ENCODE assay signal across 9 cellular contexts in the genomic region with DNA sequence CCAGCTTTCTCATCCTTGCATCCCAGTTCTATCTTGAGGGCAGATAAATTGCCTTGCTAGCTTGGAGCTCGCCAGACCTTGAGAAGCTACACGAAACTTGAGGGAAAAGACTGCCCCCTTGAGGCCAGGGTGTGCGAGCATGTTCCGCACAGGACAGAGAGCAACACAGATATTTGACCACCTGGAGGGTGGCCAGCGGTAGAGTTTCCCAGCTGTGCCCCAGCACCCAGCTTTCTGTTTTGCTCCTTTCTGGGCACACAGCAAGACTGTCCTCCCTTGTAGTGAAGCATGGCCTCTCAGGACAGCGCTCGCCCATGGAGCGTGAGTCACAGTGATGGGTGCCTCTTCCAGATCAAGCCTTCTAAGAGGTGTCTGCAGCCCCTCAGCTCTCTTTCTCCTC. TPM values are rescaled to one million over a fixed set of nuclear protein-coding genes. Genes with fewer than 3 reads are reported as not detected.
DNase-seq lines count a peak whose midpoint lies in the region; ATAC-seq, FAIRE-seq and TF ChIP-seq lines count a peak whose summit lies in the region.
"Had no signal": no experiment of that assay in that cellular context is flagged by ENCODE, and none has a peak within 500 bp of the region (broad histone marks: within the 10 kb centered on the region; RNA-seq: fewer than 3 reads in every experiment).

No MANE protein-coding gene starts in this region.

- no peak for TF ChIP-seq POLR2A in GM12891 (IDR thresholded peaks at IDR 0.05; ENCODE audit: low read depth, low read length)

- H3K4me3 ChIP-seq in AG10803 (ENCODE audit: low read length) = no peak overlapping the region
- H3K4me3 ChIP-seq in coronary artery = no peak overlapping the region
- no peak overlapping the region for H3K4me3 ChIP-seq in mucosa of descending colon
- no peak overlapping the region for H3K4me3 ChIP-seq in effector memory CD4-positive, alpha-beta T cell (ENCODE audit: insufficient read depth, low read depth, low read length, poor library complexity, severe bottlenecking)

- H3K4me1 Mint-ChIP-seq in activated T-cell treated with anti-CD3 and anti-CD28 coated beads, Interleukin-2, amount 50 U/mL, for 24 hours (ENCODE audit: low read depth) = no peaks in the 10 kb centered on the region

- H3K9me3 ChIP-seq in mucosa of descending colon = no peaks in the 10 kb centered on the region
- no peaks in the 10 kb centered on the region for H3K9me3 ChIP-seq in effector memory CD4-positive, alpha-beta T cell (ENCODE audit: control insufficient read depth, low read length)

- H3K9me3 Mint-ChIP-seq in activated T-cell treated with anti-CD3 and anti-CD28 coated beads, Interleukin-2, amount 50 U/mL, for 24 hours = no peaks in the 10 kb centered on the region

- H3K27ac Mint-ChIP-seq in activated T-cell treated with anti-CD3 and anti-CD28 coated beads, Interleukin-2, amount 50 U/mL, for 24 hours = no peak overlapping the region

- no peaks in the 10 kb centered on the region for H3K4me1 ChIP-seq in mucosa of descending colon (ENCODE audit: low read depth)
- no peaks in the 10 kb centered on the region for H3K4me1 ChIP-seq in effector memory CD4-positive, alpha-beta T cell (ENCODE audit: control insufficient read depth, insufficient read depth, low read length, poor library complexity, severe bottlenecking)

- H3K36me3 Mint-ChIP-seq in activated T-cell treated with anti-CD3 and anti-CD28 coated beads, Interleukin-2, amount 50 U/mL, for 24 hours (ENCODE audit: low read depth) = no peaks in the 10 kb centered on the region

- peaks cover 12% of the 10 kb centered on the region for H3K27me3 Mint-ChIP-seq in activated T-cell treated with anti-CD3 and anti-CD28 coated beads, Interleukin-2, amount 50 U/mL, for 24 hours

- FAIRE-seq in GM12891 (lab: Jason Lieb, UNC) = peak; percentile 85
- FAIRE-seq: endometrium had no signal

- TF ChIP-seq CTCF in AG10803 (conservative IDR thresholded peaks at IDR 0.05; ENCODE audit: low read length) (peak; percentile 13), coronary artery (IDR thresholded peaks at IDR 0.05) (peak; percentile 12), mucosa of descending colon (IDR thresholded peaks at IDR 0.05) (no peak)

- no peaks in the 10 kb centered on the region for H3K36me3 ChIP-seq in mucosa of descending colon (ENCODE audit: low read depth)
- H3K36me3 ChIP-seq in effector memory CD4-positive, alpha-beta T cell (ENCODE audit: control insufficient read depth, insufficient read depth, low read length) = no peaks in the 10 kb centered on the region

- peak; percentile 64 for ATAC-seq in HG03103 (IDR thresholded peaks at IDR 0.05; ENCODE audit: low read depth, unreplicated experiment)
- ATAC-seq in mucosa of descending colon = peak; percentile 56

- no peak overlapping the region for H3K4me3 Mint-ChIP-seq in activated T-cell treated with anti-CD3 and anti-CD28 coated beads, Interleukin-2, amount 50 U/mL, for 24 hours

- no peak for DNase-seq in AG10803 (ENCODE audit: low read depth)
- peak; percentile 69 for DNase-seq in GM12891 (ENCODE audit: insufficient read length, low spot score)
- DNase-seq in NOMO-1 treated with DMSO at 0.1 percent for 48 hours (lab: John Stamatoyannopoulos, UW; ENCODE audit: unreplicated experiment) = peak; percentile 31
- peak; percentile 70 for DNase-seq in coronary artery (ENCODE audit: low spot score)
- DNase-seq in mucosa of descending colon = peak in 1 of 3 donors; percentile 56
- DNase-seq in effector memory CD4-positive, alpha-beta T cell = no peak
- no peak for DNase-seq in activated T-cell treated with anti-CD3 and anti-CD28 coated beads, Interleukin-2, amount 50 U/mL, for 24 hours

- H3K27me3 ChIP-seq in effector memory CD4-positive, alpha-beta T cell (replicated peaks; ENCODE audit: control insufficient read depth, insufficient read depth, low read length, poor library complexity, severe bottlenecking) = no peaks in the 10 kb centered on the region

- no peak overlapping the region for H3K27ac ChIP-seq in coronary artery
- no peak overlapping the region for H3K27ac ChIP-seq in effector memory CD4-positive, alpha-beta T cell (ENCODE audit: insufficient read depth, low read length, poor library complexity, severe bottlenecking)

- intact Hi-C loops in mucosa of descending colon (cut with DNase I, micrococcal nuclease) = loop anchor here in 1 of 2 donors (10.0 kb wide), 1 partner anchor 687 kb away; no protein-coding TSS in a partner anchor

TF ChIP-seq in GM12891, 5 proteins besides CTCF, POLR2A, EP300 and RAD21:
- TF ChIP-seq PAX5 (IDR thresholded peaks at IDR 0.05; ENCODE audit: insufficient read depth, low read length, severe bottlenecking) (no peak), TAF1 (IDR thresholded peaks at IDR 0.05; ENCODE audit: low read depth, low read length) (no peak), SPI1 (IDR thresholded peaks at IDR 0.05; ENCODE audit: low read depth, low read length) (no peak), POLR2AphosphoS5 (IDR thresholded peaks at IDR 0.05; ENCODE audit: low read depth, low read length) (no peak), POU2F2 (IDR thresholded peaks at IDR 0.05; ENCODE audit: low read depth, low read length) (no peak)

RNA-seq across cellular contexts. Expression of a gene that starts 23.5 kb away (rescaled TPM):
- polyA plus RNA-seq in GM12891 (2012; ENCODE audit: low read depth, missing spikeins) = 0.12 TPM
- total RNA-seq in mucosa of descending colon = not detected

Comparison
In these comparisons a context has a peak if more than half of its experiments do, and no peak if none do; other contexts are left out.
1. DNase-seq: peak in GM12891 (single experiment), NOMO-1 treated with DMSO at 0.1 percent for 48 hours (single experiment) and coronary artery (single experiment); none in AG10803 (single experiment), effector memory CD4-positive, alpha-beta T cell (0 of 3) and activated T-cell treated with anti-CD3 and anti-CD28 coated beads, Interleukin-2, amount 50 U/mL, for 24 hours (single experiment).